9 cellular contexts compared by ENCODE assay signal in the genomic region with DNA sequence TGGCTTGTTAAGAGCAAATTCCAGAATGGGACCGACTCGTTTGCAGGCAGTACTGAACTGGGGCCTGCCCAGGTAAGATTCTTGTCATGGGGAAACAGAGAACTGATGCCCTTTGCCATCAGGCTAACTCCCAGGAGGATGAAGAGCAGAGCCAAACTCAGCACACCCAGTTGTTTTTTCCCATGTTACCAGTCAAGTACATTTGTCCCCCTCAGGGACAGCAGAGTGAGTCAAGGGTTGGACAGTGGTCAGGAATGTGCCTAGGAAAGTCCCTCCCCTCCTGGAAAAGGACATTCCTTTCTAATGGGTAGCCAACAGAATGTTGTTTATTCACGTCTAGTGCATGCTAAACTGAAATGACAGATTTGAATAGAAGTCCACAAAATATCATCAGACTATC. TPM values are rescaled to one million over a fixed set of nuclear protein-coding genes. Genes with fewer than 3 reads are reported as not detected.
A peak's percentile ranks its signal among the peaks of the same experiment; 100 is the strongest.
DNase-seq lines count a peak whose midpoint lies in the region; ATAC-seq and TF ChIP-seq lines count a peak whose summit lies in the region.
"Had no signal": no experiment of that assay in that cellular context is flagged by ENCODE, and none has a peak within 500 bp of the region (broad histone marks: within the 10 kb centered on the region; RNA-seq: fewer than 3 reads in every experiment).

No MANE protein-coding gene starts in this region.

- intact Hi-C loops in sigmoid colon (cut with DNase I): loop anchor here (2.0 to 10.0 kb wide), 4 partner anchors 51 to 743 kb away; no protein-coding TSS in a partner anchor

- H2AFZ ChIP-seq in GM23248 (no peak overlapping the region), hepatocyte (no peak overlapping the region)

- TF ChIP-seq POLR2A in sigmoid colon (IDR thresholded peaks at IDR 0.05): no peak

- H3K4me1 ChIP-seq in GM23248 (ENCODE audit: insufficient read depth) (peaks cover 40% of the 10 kb centered on the region), hepatocyte (ENCODE audit: insufficient read depth) (peaks cover 36% of the 10 kb centered on the region), sigmoid colon (peaks cover 0 to 31% (median 28%) of the 10 kb centered on the region in 4 donors)

- H4K20me1 ChIP-seq in GM23248 (ENCODE audit: insufficient read depth): no peaks in the 10 kb centered on the region
- H4K20me1 ChIP-seq in hepatocyte (ENCODE audit: insufficient read depth, poor library complexity, severe bottlenecking): no peaks in the 10 kb centered on the region

- H3K4me3 ChIP-seq in GM23248 (0 out of 2 replicates have a peak overlapping the region, but pooled peaks have one; percentile 2), brain microvascular endothelial cell (ENCODE audit: low read depth, low read length) (no peak overlapping the region), hepatocyte (no peak overlapping the region), sigmoid colon (no peak overlapping the region)

- H3K9me3 ChIP-seq in GM23248 (ENCODE audit: low read depth) (no peaks in the 10 kb centered on the region), hepatocyte (ENCODE audit: low read depth) (no peaks in the 10 kb centered on the region), sigmoid colon (no peaks in the 10 kb centered on the region)

- H3K9me2 ChIP-seq in GM23248 (ENCODE audit: insufficient read depth): no peaks in the 10 kb centered on the region
- no peaks in the 10 kb centered on the region for H3K9me2 ChIP-seq in hepatocyte (replicated peaks; ENCODE audit: insufficient read depth)

- peaks cover 24% of the 10 kb centered on the region for H3F3A ChIP-seq in GM23248 (ENCODE audit: insufficient read depth)

- H3K36me3 ChIP-seq in GM23248 (ENCODE audit: low read depth): no peaks in the 10 kb centered on the region
- H3K36me3 ChIP-seq in brain microvascular endothelial cell (replicated peaks): no peaks in the 10 kb centered on the region
- no peaks in the 10 kb centered on the region for H3K36me3 ChIP-seq in hepatocyte (replicated peaks; ENCODE audit: insufficient read depth, low read depth)
- no peaks in the 10 kb centered on the region for H3K36me3 ChIP-seq in sigmoid colon

- no peak for TF ChIP-seq CTCF in brain microvascular endothelial cell (IDR thresholded peaks at IDR 0.05; ENCODE audit: low read depth, low read length, missing control alignments)
- TF ChIP-seq CTCF in hepatocyte (IDR thresholded peaks at IDR 0.05; ENCODE audit: poor library complexity): no peak
- TF ChIP-seq CTCF in sigmoid colon (IDR thresholded peaks at IDR 0.05): no peak

- WGBS in GM23248 (ENCODE audit: low coverage in 1 of 2, low lambda C conversion rate in 2 of 2, missing lambda C conversion rate in 2 of 2), 2 experiments: 1 to 2% methylated on average over 3 of the region's 3 CpGs
- 54% methylated on average over 3 of the region's 3 CpGs for WGBS in hepatocyte (ENCODE audit: low lambda C conversion rate, missing lambda C conversion rate)
- WGBS in sigmoid colon, 2 donors: 74 to 76% methylated on average over 3 of the region's 3 CpGs

- peak overlapping the region; percentile 38 for H3K4me2 ChIP-seq in GM23248 (ENCODE audit: unreplicated experiment)
- peak overlapping the region; percentile 45 for H3K4me2 ChIP-seq in hepatocyte

- ATAC-seq in HG02610 (IDR thresholded peaks at IDR 0.05; ENCODE audit: unreplicated experiment) (no peak), HG03025 (IDR thresholded peaks at IDR 0.05; ENCODE audit: low FRiP score, unreplicated experiment) (no peak)

- DNase-seq in GM23248 (peak; percentile 61), brain microvascular endothelial cell (peak; percentile 62), hepatocyte (ENCODE audit: low spot score) (peak; percentile 33), sigmoid colon (peak; percentile 83), amygdala (lab: John Stamatoyannopoulos, UW) (no peak)
- DNase-seq in activated naive CD4-positive, alpha-beta T cell (lab: John Stamatoyannopoulos, UW): no peak
- DNase-seq: NCI-H2107 had no signal

- H3K27me3 ChIP-seq in GM23248 (replicated peaks; ENCODE audit: insufficient read depth) (no peaks in the 10 kb centered on the region), brain microvascular endothelial cell (replicated peaks) (no peaks in the 10 kb centered on the region), hepatocyte (no peaks in the 10 kb centered on the region), sigmoid colon (no peaks in the 10 kb centered on the region)

- no peak overlapping the region for H3K9ac ChIP-seq in GM23248

- in situ Hi-C loops in GM23248 (cut with MboI) (loop anchor here (5.0 kb wide), 1 partner anchor 156 kb away; no protein-coding TSS in a partner anchor), brain microvascular endothelial cell (cut with HindIII; ENCODE audit: low pct_ligation_motif_present, low sequenced_read_pairs) (no loop called here)

- no peak overlapping the region for H3K27ac ChIP-seq in GM23248
- no peak overlapping the region for H3K27ac ChIP-seq in brain microvascular endothelial cell
- H3K27ac ChIP-seq in hepatocyte: peak overlapping the region; percentile 77
- H3K27ac ChIP-seq in sigmoid colon: peak overlapping the region; percentile 58 to 65 (median 60)

- peak in 2 of 4 donors; percentile 36 to 53 for TF ChIP-seq EP300 in sigmoid colon (IDR thresholded peaks at IDR 0.05)

- no peaks in the 10 kb centered on the region for H3K79me2 ChIP-seq in GM23248 (ENCODE audit: insufficient read depth)
- H3K79me2 ChIP-seq in hepatocyte: no peaks in the 10 kb centered on the region

RNA-seq across cellular contexts. Expression of a gene that starts 1.6 kb away (rescaled TPM):
- total RNA-seq in GM23248 (2014; rRNA removed; shearing (Covaris generic)): not detected in 2 replicates
- polyA plus RNA-seq in GM23248 (2016; fragmentation: Nextera tagmentation; extraction: Ambion mirVana): not detected in 2 replicates
- 4.9 and 6.3 TPM in 2 replicates for total RNA-seq in hepatocyte
- 5.1 and 7.3 TPM in 2 replicates for polyA plus RNA-seq in hepatocyte
- total RNA-seq in sigmoid colon: 1 to 10 TPM in 2 of 4 donors, under 1 TPM in 2; 0.27 to 3.1 (median 1.2) TPM
- polyA plus RNA-seq in sigmoid colon: under 1 TPM in 2 of 3 donors, not detected in 1; 0.36 to 0.60 TPM

RNA-seq across cellular contexts. Expression of a gene that starts 27.8 kb away (rescaled TPM):
- total RNA-seq in GM23248 (2014; rRNA removed; shearing (Covaris generic)): not detected in 2 replicates
- polyA plus RNA-seq in GM23248 (2016; fragmentation: Nextera tagmentation; extraction: Ambion mirVana): not detected in 2 replicates
- total RNA-seq in hepatocyte: 1.7 and 3.2 TPM in 2 replicates
- 1.4 and 2.9 TPM in 2 replicates for polyA plus RNA-seq in hepatocyte
- 1 to 10 TPM in 1 of 4 donors, under 1 TPM in 2, not detected in 1; 0.16 to 1.1 (median 0.55) TPM for total RNA-seq in sigmoid colon
- polyA plus RNA-seq in sigmoid colon: under 1 TPM in 1 of 3 donors, not detected in 2; 0.09 TPM

RNA-seq across cellular contexts. Expression of a gene that starts 38.3 kb away (rescaled TPM):
- total RNA-seq in GM23248 (2014; rRNA removed; shearing (Covaris generic)): 1.2 and 2.3 TPM in 2 replicates
- 0.86 and 1.2 TPM in 2 replicates for polyA plus RNA-seq in GM23248 (2016; fragmentation: Nextera tagmentation; extraction: Ambion mirVana)
- 1.5 and 2.3 TPM in 2 replicates for total RNA-seq in hepatocyte
- polyA plus RNA-seq in hepatocyte: 0.17 and 2.0 TPM in 2 replicates
- 1 to 10 TPM in 2 of 4 donors, under 1 TPM in 1, not detected in 1; 0.83 to 2.0 (median 1.1) TPM for total RNA-seq in sigmoid colon
- polyA plus RNA-seq in sigmoid colon: under 1 TPM; 0.60 to 0.96 (median 0.69) TPM

RNA-seq across cellular contexts. Expression of a gene that starts 38.5 kb away (rescaled TPM):
- 5.5 and 11.8 TPM in 2 replicates for total RNA-seq in GM23248 (2014; rRNA removed; shearing (Covaris generic))
- 44.0 and 46.1 TPM in 2 replicates for polyA plus RNA-seq in GM23248 (2016; fragmentation: Nextera tagmentation; extraction: Ambion mirVana)
- total RNA-seq in hepatocyte: 22.8 and 26.6 TPM in 2 replicates
- polyA plus RNA-seq in hepatocyte: 39.3 and 54.2 TPM in 2 replicates
- total RNA-seq in sigmoid colon: 10 to 100 TPM; 14.3 to 20.7 (median 16.7) TPM
- 10 to 100 TPM; 13.2 to 24.1 (median 13.6) TPM for polyA plus RNA-seq in sigmoid colon

RNA-seq across cellular contexts. Expression of a gene that starts 43.9 kb away (rescaled TPM):
- 0.86 TPM in 1 of 2 replicates, not detected in the other for total RNA-seq in GM23248 (2014; rRNA removed; shearing (Covaris generic))
- polyA plus RNA-seq in GM23248 (2016; fragmentation: Nextera tagmentation; extraction: Ambion mirVana) (1.3 and 2.5 TPM in 2 replicates), hepatocyte (561 and 646 TPM in 2 replicates), sigmoid colon (100 to 1,000 TPM in 2 of 3 donors, 10 to 100 TPM in 1; 21.7 to 436 (median 179) TPM)
- total RNA-seq in hepatocyte (115 and 117 TPM in 2 replicates), sigmoid colon (1,000 to 10,000 TPM in 3 of 4 donors, 100 to 1,000 TPM in 1; 984 to 2,103 (median 1,249) TPM)

Comparison
In these comparisons a context has a peak if more than half of its experiments do, and no peak if none do; other contexts are left out.
1. DNase-seq: peak in GM23248 (single experiment), brain microvascular endothelial cell (single experiment), hepatocyte (single experiment) and sigmoid colon (single experiment); none in activated naive CD4-positive, alpha-beta T cell (0 of 4) and amygdala (0 of 56).
2. H3K27ac ChIP-seq: peak in hepatocyte (single experiment) and sigmoid colon (4 of 4); none in GM23248 (single experiment) and brain microvascular endothelial cell (single experiment).